ENCODE assay signal across 2 cellular contexts in genomic region chr19:2416321-2417097, GRCh38.
TF ChIP-seq lines count a peak whose summit lies in the region.

No MANE protein-coding gene starts in this region.

TF ChIP-seq in HCT116, 20 proteins besides CTCF, POLR2A, EP300 and RAD21:
- TF ChIP-seq EGR1 (IDR thresholded peaks at IDR 0.05; ENCODE audit: low read depth) (no peak), CEBPB (IDR thresholded peaks at IDR 0.05; ENCODE audit: low read depth) (no peak), JUND (IDR thresholded peaks at IDR 0.05) (no peak), FOSL1 (IDR thresholded peaks at IDR 0.05; ENCODE audit: low read depth) (no peak), ZFX (IDR thresholded peaks at IDR 0.05) (no peak), SP1 (IDR thresholded peaks at IDR 0.05; ENCODE audit: low read depth) (no peak), EZH2phosphoT487 (IDR thresholded peaks at IDR 0.05; ENCODE audit: borderline replicate concordance) (no peak), TCF7L2 (IDR thresholded peaks at IDR 0.05; ENCODE audit: borderline replicate concordance, extremely low read depth, insufficient read depth, insufficient read length) (no peak), ELF1 (IDR thresholded peaks at IDR 0.05; ENCODE audit: borderline replicate concordance, low read depth) (no peak)
TF ChIP-seq in HCT116: peak in this region for 0.

TF ChIP-seq in GM12878, 131 proteins besides CTCF, POLR2A, EP300 and RAD21:
- TF ChIP-seq STAT3 (IDR thresholded peaks at IDR 0.05; ENCODE audit: low read depth, low read length) (no peak), ZNF217 (IDR thresholded peaks at IDR 0.05) (peak; percentile 33; the same call in 1 of the 2 replicates), RFX5 (IDR thresholded peaks at IDR 0.05; ENCODE audit: low read depth, low read length) (no peak), EGR1 (IDR thresholded peaks at IDR 0.05; ENCODE audit: borderline replicate concordance in 1 of 2, low read depth in 2 of 2, low read length in 2 of 2) (no peak), HCFC1 (IDR thresholded peaks at IDR 0.05; ENCODE audit: low read length) (no peak), RELB (IDR thresholded peaks at IDR 0.05; ENCODE audit: low read depth) (no peak), IRF3 (IDR thresholded peaks at IDR 0.05) (no peak), IRF4 (IDR thresholded peaks at IDR 0.05; ENCODE audit: low read depth, low read length) (peak; percentile 66), POLR2AphosphoS2 (IDR thresholded peaks at IDR 0.05; ENCODE audit: low read depth, low read length) (no peak), TCF7 (IDR thresholded peaks at IDR 0.05; ENCODE audit: borderline replicate concordance) (no peak), JUND (IDR thresholded peaks at IDR 0.05; ENCODE audit: low read depth, low read length) (no peak), ZBTB33 (IDR thresholded peaks at IDR 0.05) (no peak), RUNX3 (IDR thresholded peaks at IDR 0.05; ENCODE audit: low read length) (peak; percentile 14; the same call in 1 of the 2 replicates), IKZF1 (conservative IDR thresholded peaks at IDR 0.05) (peak; percentile 37), YY1 (IDR thresholded peaks at IDR 0.05; ENCODE audit: low read depth, low read length) (0 out of 2 replicates have a peak, but pooled peaks have one; percentile 27), IKZF2 (IDR thresholded peaks at IDR 0.05) (0 out of 4 replicates have a peak, but pooled peaks have one; percentile 10 to 24), CEBPB (IDR thresholded peaks at IDR 0.05; ENCODE audit: borderline replicate concordance in 1 of 2, low read depth in 2 of 2, low read length in 2 of 2) (no peak), EED (IDR thresholded peaks at IDR 0.05; ENCODE audit: low read depth) (no peak), SPI1 (IDR thresholded peaks at IDR 0.05; ENCODE audit: borderline replicate concordance, insufficient read depth, low read depth, low read length) (peak; percentile 92), SIX5 (IDR thresholded peaks at IDR 0.05; ENCODE audit: low read depth, low read length, severe bottlenecking) (peak; percentile 12), CBX3 (IDR thresholded peaks at IDR 0.05; ENCODE audit: borderline replicate concordance, low read depth) (no peak), RBBP5 (conservative IDR thresholded peaks at IDR 0.05) (no peak), SIN3A (IDR thresholded peaks at IDR 0.05; ENCODE audit: low read depth, low read length) (no peak), SMC3 (IDR thresholded peaks at IDR 0.05; ENCODE audit: borderline replicate concordance, low read length) (no peak), CBFB (IDR thresholded peaks at IDR 0.05; ENCODE audit: low read depth) (no peak), ZBTB40 (IDR thresholded peaks at IDR 0.05; ENCODE audit: borderline replicate concordance) (peak; percentile 97), NFXL1 (IDR thresholded peaks at IDR 0.05; ENCODE audit: borderline replicate concordance) (no peak), BCLAF1 (IDR thresholded peaks at IDR 0.05) (no peak), RCOR1 (conservative IDR thresholded peaks at IDR 0.05; ENCODE audit: low read depth, low read length) (no peak), MEF2A (IDR thresholded peaks at IDR 0.05; ENCODE audit: insufficient read depth, low read depth, low read length) (no peak), HDGF (IDR thresholded peaks at IDR 0.05) (no peak), PAX5 (IDR thresholded peaks at IDR 0.05; ENCODE audit: borderline replicate concordance, low read depth, low read length) (no peak)
